Comparison of ENCODE assay signal across 12 cellular contexts in the genomic region with DNA sequence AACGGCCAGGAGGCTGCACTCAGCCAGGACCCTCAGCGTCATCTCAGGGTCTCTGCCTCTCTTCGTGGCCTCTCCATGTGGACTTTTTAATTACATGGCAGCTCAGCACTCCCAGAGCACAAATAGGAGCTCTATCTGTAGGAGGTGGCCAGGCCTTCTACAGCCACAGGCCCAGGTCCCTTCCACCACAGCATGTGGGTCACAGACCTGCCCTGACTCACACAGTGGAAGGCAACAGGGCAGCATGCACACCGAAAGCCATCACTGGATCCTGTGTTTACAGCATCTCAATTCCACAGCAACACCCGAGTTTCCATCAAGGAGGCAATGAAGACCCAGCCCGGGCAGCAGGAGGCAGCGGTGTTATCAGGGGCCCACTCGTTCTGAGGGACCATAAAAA.
DNase-seq lines count a peak whose midpoint lies in the region; ATAC-seq and TF ChIP-seq lines count a peak whose summit lies in the region.
"Had no signal": no experiment of that assay in that cellular context is flagged by ENCODE, and none has a peak within 500 bp of the region (broad histone marks: within the 10 kb centered on the region; RNA-seq: fewer than 3 reads in every experiment).

No MANE protein-coding gene starts in this region.

- H3K79me1 ChIP-seq in trophoblast cell (ENCODE audit: low read length): peaks cover 4% of the 10 kb centered on the region

- TF ChIP-seq CTCF in Loucy (conservative IDR thresholded peaks at IDR 0.05; ENCODE audit: low read length): peak; percentile 52
- no peak for TF ChIP-seq CTCF in gastroesophageal sphincter (IDR thresholded peaks at IDR 0.05)

- no peak for TF ChIP-seq EP300 in gastroesophageal sphincter (IDR thresholded peaks at IDR 0.05)

- H3K4ac ChIP-seq in trophoblast cell (ENCODE audit: low read depth, low read length): no peak overlapping the region

- H4K91ac ChIP-seq in trophoblast cell (ENCODE audit: low read depth, low read length): no peak overlapping the region

- H2AFZ ChIP-seq in ACC112 (ENCODE audit: low read length, unreplicated experiment): no peak overlapping the region
- H2AFZ ChIP-seq in Loucy (ENCODE audit: low read length): 0 out of 2 replicates have a peak overlapping the region, but pooled peaks have one; percentile 18
- H2AFZ ChIP-seq in trophoblast cell (ENCODE audit: insufficient read depth, low read length, poor library complexity): no peak overlapping the region

- no peak overlapping the region for H4K12ac ChIP-seq in trophoblast cell (ENCODE audit: low read depth, low read length)

- no peak overlapping the region for H3K18ac ChIP-seq in trophoblast cell (ENCODE audit: low read length)

- H3K4me3 ChIP-seq in ACC112 (ENCODE audit: low read depth, low read length) (no peak overlapping the region), Loucy (ENCODE audit: low read length, poor library complexity, severe bottlenecking) (peak overlapping the region; percentile 7), gastroesophageal sphincter (no peak overlapping the region), trophoblast cell (ENCODE audit: low read depth, low read length) (no peak overlapping the region)

- no peaks in the 10 kb centered on the region for H3F3A ChIP-seq in Loucy (ENCODE audit: low read depth)

- no peaks in the 10 kb centered on the region for H3K9me2 ChIP-seq in Loucy (replicated peaks; ENCODE audit: low read depth, low read length)

- peaks cover 84% of the 10 kb centered on the region for H3K4me1 ChIP-seq in ACC112 (ENCODE audit: control insufficient read depth, insufficient read depth, low read length, unreplicated experiment)
- H3K4me1 ChIP-seq in Loucy (ENCODE audit: insufficient read depth, low read length, poor library complexity, severe bottlenecking): peaks cover 83% of the 10 kb centered on the region
- H3K4me1 ChIP-seq in gastroesophageal sphincter: peaks cover 0 to 62% (median 9%) of the 10 kb centered on the region in 3 donors
- H3K4me1 ChIP-seq in trophoblast cell (ENCODE audit: control insufficient read depth in 1 of 2, insufficient read depth in 2 of 2, low read length in 2 of 2): peaks cover 4% of the 10 kb centered on the region in 2 experiments

- no peak overlapping the region for H3K14ac ChIP-seq in trophoblast cell (ENCODE audit: low read length)

- H3K27ac ChIP-seq in ACC112 (ENCODE audit: low read depth, low read length) (peak overlapping the region; percentile 89), gastroesophageal sphincter (peak overlapping the region in 3 of 4 donors; percentile 36 to 74 (median 54)), trophoblast cell (ENCODE audit: low read depth, low read length) (no peak overlapping the region)

- H3K9ac ChIP-seq in Loucy (ENCODE audit: low read depth, low read length, poor library complexity, severe bottlenecking) (peak overlapping the region; percentile 52), trophoblast cell (ENCODE audit: low read length) (no peak overlapping the region)

- H2BK12ac ChIP-seq in trophoblast cell (ENCODE audit: low read length): no peak overlapping the region

- no peak overlapping the region for H4K8ac ChIP-seq in trophoblast cell (ENCODE audit: low read depth, low read length)

- H3K36me3 ChIP-seq in ACC112 (ENCODE audit: insufficient read depth, low read length) (no peaks in the 10 kb centered on the region), Loucy (ENCODE audit: insufficient read depth, low read length) (no peaks in the 10 kb centered on the region), gastroesophageal sphincter (no peaks in the 10 kb centered on the region), trophoblast cell (ENCODE audit: control insufficient read depth in 1 of 2, insufficient read depth in 2 of 2, low read length in 2 of 2) (no peaks in the 10 kb centered on the region)

- no peak overlapping the region for H2BK5ac ChIP-seq in trophoblast cell (ENCODE audit: low read depth, low read length, poor library complexity)

- DNase-seq in trophoblast cell (no peak), germinal center (ENCODE audit: low spot score) (no peak), iPS-NIHi11 (ENCODE audit: low spot score) (no peak)
- no peak for DNase-seq in activated CD4-positive, alpha-beta T cell treated with anti-CD3 and anti-CD28 coated beads, Interleukin-2, amount 50 U/mL, for 1 hour
- DNase-seq: activated naive CD8-positive, alpha-beta T cell treated with anti-CD3 and anti-CD28 coated beads for 36 hours; naive B cell; NCI-H1436; NCI-H526 treated with DMSO at 0.1 percent for 48 hours had no signal

- H3K27me3 ChIP-seq in ACC112 (ENCODE audit: insufficient read depth, low read length) (no peaks in the 10 kb centered on the region), Loucy (ENCODE audit: insufficient read depth, low read length, poor library complexity, severe bottlenecking) (no peaks in the 10 kb centered on the region), gastroesophageal sphincter (no peaks in the 10 kb centered on the region), trophoblast cell (ENCODE audit: insufficient read depth, low read length) (no peaks in the 10 kb centered on the region)

- no peak for TF ChIP-seq POLR2A in gastroesophageal sphincter (IDR thresholded peaks at IDR 0.05)

- H3K9me3 ChIP-seq in Loucy (ENCODE audit: insufficient read depth, low read depth, low read length) (no peaks in the 10 kb centered on the region), gastroesophageal sphincter (no peaks in the 10 kb centered on the region), trophoblast cell (ENCODE audit: insufficient read depth, low read depth, low read length) (peaks cover 2% of the 10 kb centered on the region)

- ATAC-seq in gastroesophageal sphincter (no peak), HG03095 (IDR thresholded peaks at IDR 0.05; ENCODE audit: unreplicated experiment) (no peak)

- WGBS in gastroesophageal sphincter (ENCODE audit: low coverage in 1 of 2), 2 donors: 70 to 92% methylated on average over 5 to 6 of the region's 8 CpGs
- no CpG with 5 or more reads among the region's 8 CpGs for WGBS in trophoblast cell (ENCODE audit: extremely low coverage, insufficient coverage, insufficient read length)

- H3K79me2 ChIP-seq in ACC112 (ENCODE audit: control insufficient read depth, insufficient read depth, low read length, unreplicated experiment): no peaks in the 10 kb centered on the region
- H3K79me2 ChIP-seq in Loucy (ENCODE audit: insufficient read depth, low read length): no peaks in the 10 kb centered on the region
- H3K79me2 ChIP-seq in trophoblast cell (ENCODE audit: control insufficient read depth, insufficient read depth, low read length, poor library complexity): no peaks in the 10 kb centered on the region

- no peaks in the 10 kb centered on the region for H4K20me1 ChIP-seq in Loucy (ENCODE audit: insufficient read depth, low read length, poor library complexity, severe bottlenecking)

- peak overlapping the region; percentile 28 for H2AK5ac ChIP-seq in trophoblast cell (ENCODE audit: low read length)

- H3K23ac ChIP-seq in trophoblast cell (ENCODE audit: low read length): no peak overlapping the region

- no peak overlapping the region for H2BK120ac ChIP-seq in trophoblast cell (ENCODE audit: insufficient read depth, low read length, poor library complexity)

- H3K4me2 ChIP-seq in Loucy (ENCODE audit: low read depth, low read length, poor library complexity, severe bottlenecking) (peak overlapping the region; percentile 53), trophoblast cell (ENCODE audit: low read length) (no peak overlapping the region)
